In the genomic region with DNA sequence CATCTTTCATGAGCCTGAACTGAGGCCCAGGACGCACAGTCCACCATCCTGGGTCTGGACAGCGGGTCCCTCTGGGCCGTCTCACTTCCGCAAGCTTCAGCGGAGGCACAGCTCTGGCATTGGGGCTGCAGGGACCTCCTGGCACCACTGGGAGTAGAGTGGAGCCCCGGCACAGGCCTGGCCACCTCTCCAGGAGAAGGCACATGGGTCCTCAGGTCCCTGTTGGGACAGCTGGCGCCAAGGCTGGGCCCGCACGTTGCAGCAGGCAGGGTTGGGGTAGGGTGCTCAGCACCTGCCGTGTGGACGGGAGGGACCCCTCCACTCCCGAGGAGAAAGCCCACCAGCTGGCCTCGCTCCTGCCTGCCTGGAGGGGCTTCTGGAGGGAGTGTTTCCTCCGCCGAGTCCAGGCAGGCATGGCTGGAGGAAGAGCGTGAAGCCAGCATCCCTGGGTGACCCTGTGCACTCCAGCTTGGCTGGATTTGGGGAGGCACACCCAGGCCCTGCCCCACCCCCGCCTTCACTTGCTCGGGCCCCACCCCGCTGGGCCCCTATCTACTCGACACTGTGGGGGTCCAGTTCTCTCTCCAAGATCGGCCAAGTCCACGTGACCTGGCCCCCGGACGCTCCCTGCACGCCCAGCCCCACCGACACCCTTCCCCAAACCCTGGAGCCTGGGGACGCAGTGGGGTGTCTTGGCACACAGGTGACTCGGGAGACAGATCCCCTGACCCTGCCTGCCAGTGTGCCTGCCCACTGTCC, we compare ENCODE assay signal across 13 cellular contexts. TPM values are rescaled to one million over a fixed set of nuclear protein-coding genes. Genes with fewer than 3 reads are reported as not detected.
DNase-seq lines count a peak whose midpoint lies in the region; ATAC-seq and TF ChIP-seq lines count a peak whose summit lies in the region.
"Had no signal": no experiment of that assay in that cellular context is flagged by ENCODE, and none has a peak within 500 bp of the region (broad histone marks: within the 10 kb centered on the region; RNA-seq: fewer than 3 reads in every experiment).

No MANE protein-coding gene starts in this region.

- no peak for ATAC-seq in HG02938 (IDR thresholded peaks at IDR 0.05; ENCODE audit: unreplicated experiment)

- H3K9me3 ChIP-seq in mammary epithelial cell (replicated peaks; ENCODE audit: insufficient read depth, low read length) (no peaks in the 10 kb centered on the region), breast epithelium (no peaks in the 10 kb centered on the region), esophagus squamous epithelium (no peaks in the 10 kb centered on the region), transverse colon (no peaks in the 10 kb centered on the region)

- TF ChIP-seq POLR2A in breast epithelium (IDR thresholded peaks at IDR 0.05) = no peak
- TF ChIP-seq POLR2A in esophagus squamous epithelium (IDR thresholded peaks at IDR 0.05) = no peak
- TF ChIP-seq POLR2A in transverse colon (IDR thresholded peaks at IDR 0.05) = no peak

- H3K36me3 ChIP-seq in mammary epithelial cell (ENCODE audit: insufficient read depth, low read length) = no peaks in the 10 kb centered on the region
- H3K36me3 ChIP-seq in breast epithelium = no peaks in the 10 kb centered on the region
- H3K36me3 ChIP-seq in esophagus squamous epithelium = no peaks in the 10 kb centered on the region
- H3K36me3 ChIP-seq in transverse colon = no peaks in the 10 kb centered on the region

- no peak overlapping the region for H3K27ac ChIP-seq in mammary epithelial cell (ENCODE audit: insufficient read depth, low read depth, low read length)
- peak overlapping the region in 1 of 2 donors; percentile 71 for H3K27ac ChIP-seq in breast epithelium
- peak overlapping the region; percentile 75 for H3K27ac ChIP-seq in RWPE1
- peak overlapping the region; percentile 17 to 78 (median 45) for H3K27ac ChIP-seq in esophagus squamous epithelium
- peak overlapping the region in 3 of 4 donors; percentile 5 to 22 (median 13) for H3K27ac ChIP-seq in transverse colon
- H3K27ac ChIP-seq: 22Rv1 had no signal

- H3K9ac ChIP-seq in mammary epithelial cell (ENCODE audit: insufficient read depth, low read length) = no peak overlapping the region

- H3K4me3 ChIP-seq in mammary epithelial cell (replicated peaks in 1 of 3; ENCODE audit: insufficient read depth in 1 of 3, low read depth in 2 of 3, low read length in 3 of 3) = no peak overlapping the region
- no peak overlapping the region for H3K4me3 ChIP-seq in breast epithelium
- H3K4me3 ChIP-seq in esophagus squamous epithelium = no peak overlapping the region
- no peak overlapping the region for H3K4me3 ChIP-seq in transverse colon

- peak overlapping the region; percentile 9 for H2AFZ ChIP-seq in mammary epithelial cell (ENCODE audit: low read depth, low read length)

- CTCF ChIA-PET in mammary epithelial cell (lab: Charles Lee; ENCODE audit: low non-redundant PET) = no interaction called here
- CTCF ChIA-PET in RWPE1 (lab: Yijun Ruan, JAX) = no interaction called here

- POLR2A ChIA-PET in RWPE1 (lab: Yijun Ruan, JAX; ENCODE audit: low non-redundant PET) = no interaction called here

- whole genome bisulfite sequencing in mammary epithelial cell (ENCODE audit: low coverage, missing lambda C conversion rate) = 92% methylated on average over 6 of the region's 28 CpGs
- WGBS in esophagus squamous epithelium, 2 donors = 50% methylated on average over 4 of the region's 28 CpGs; no CpG with 5 or more reads in 1 of the 2 donors
- 71% methylated on average over 19 of the region's 28 CpGs; no CpG with 5 or more reads in 1 of the 2 donors for WGBS in transverse colon (ENCODE audit: low coverage in 1 of 2), 2 donors

- TF ChIP-seq EP300 in transverse colon (IDR thresholded peaks at IDR 0.05; ENCODE audit: low read depth) = no peak

- DNase-seq in mammary epithelial cell = no peak
- no peak for DNase-seq in breast epithelium (ENCODE audit: low spot score in 2 of 2)
- no peak for DNase-seq in RWPE1 (ENCODE audit: low spot score)
- no peak for DNase-seq in esophagus squamous epithelium (lab: John Stamatoyannopoulos, UW)
- no peak for DNase-seq in transverse colon
- no peak for DNase-seq in kidney glomerular epithelial cell (lab: John Stamatoyannopoulos, UW)
- DNase-seq in NCI-H748 treated with DMSO at 0.1 percent for 48 hours (lab: John Stamatoyannopoulos, UW) = no peak
- DNase-seq: DMS 273 treated with DMSO at 0.1 percent for 48 hours, NCI-H187 treated with DMSO at 0.1 percent for 48 hours, NCI-H526 treated with DMSO at 0.1 percent for 48 hours, RPMI8226 had no signal

- no TSS peak for BruUV-seq in mammary epithelial cell (replicated peaks; lab: Mats Ljungman, UMichigan)

- intact Hi-C loops in mammary epithelial cell (cut with micrococcal nuclease) (no loop called here), breast epithelium (cut with DNase I; ENCODE audit: low total_unique reads) (no loop called here), esophagus squamous epithelium (cut with DNase I) (no loop called here), transverse colon (cut with DNase I; ENCODE audit: low total_unique reads) (no loop called here)

- TF ChIP-seq CTCF in mammary epithelial cell (conservative IDR thresholded peaks at IDR 0.05 in 1 of 2, IDR thresholded peaks at IDR 0.05 in 1 of 2; ENCODE audit: extremely low read depth in 1 of 2, insufficient read depth in 1 of 2, low read depth in 1 of 2, low read length in 2 of 2) = no peak
- no peak for TF ChIP-seq CTCF in breast epithelium (IDR thresholded peaks at IDR 0.05)
- no peak for TF ChIP-seq CTCF in RWPE1 (conservative IDR thresholded peaks at IDR 0.05; ENCODE audit: low read depth)
- no peak for TF ChIP-seq CTCF in esophagus squamous epithelium (IDR thresholded peaks at IDR 0.05)
- no peak for TF ChIP-seq CTCF in transverse colon (IDR thresholded peaks at IDR 0.05)

- no peaks in the 10 kb centered on the region for H4K20me1 ChIP-seq in mammary epithelial cell (ENCODE audit: insufficient read depth, low read length)

- H3K27me3 ChIP-seq in mammary epithelial cell (ENCODE audit: insufficient read depth, low read length) (peaks cover 5% of the 10 kb centered on the region), breast epithelium (no peaks in the 10 kb centered on the region), esophagus squamous epithelium (peaks cover 0 to 25% (median 0%) of the 10 kb centered on the region in 4 donors), transverse colon (peaks cover 5% of the 10 kb centered on the region)

- H3K4me2 ChIP-seq in mammary epithelial cell (ENCODE audit: insufficient read depth, low read depth, low read length) = peak overlapping the region; percentile 23

- in situ Hi-C loops in mammary epithelial cell (cut with MboI; ENCODE audit: low sequenced_read_pairs in 2 of 2) = no loop called here
- in situ Hi-C loops in transverse colon (cut with MboI; ENCODE audit: low pct_ligation_motif_present in 1 of 4, low pct_unique_long_range_greater_than_20kb in 1 of 4, low sequenced_read_pairs in 3 of 4) = no loop called here

- dilution Hi-C loops in mammary epithelial cell (cut with HindIII; ENCODE audit: low sequenced_read_pairs) = no loop called here

- no peaks in the 10 kb centered on the region for H3K79me2 ChIP-seq in mammary epithelial cell (ENCODE audit: insufficient read depth, low read length)

- H3K4me1 ChIP-seq in mammary epithelial cell (ENCODE audit: insufficient read depth, low read length) (peaks cover 13% of the 10 kb centered on the region), breast epithelium (peaks cover 0 to 3% of the 10 kb centered on the region in 2 donors), esophagus squamous epithelium (peaks cover 12 to 44% (median 14%) of the 10 kb centered on the region in 3 donors), transverse colon (peaks cover 7 to 18% (median 9%) of the 10 kb centered on the region in 4 donors)

RNA-seq across cellular contexts. Expression of a gene that starts 6.6 kb away (rescaled TPM):
- 1 to 10 TPM; 2.5 to 9.6 TPM for total RNA-seq in mammary epithelial cell
- polyA plus RNA-seq in mammary epithelial cell = 4.7 TPM
- polyA minus RNA-seq in mammary epithelial cell = 1.1 TPM
- total RNA-seq in breast epithelium = 100 to 1,000 TPM in 1 of 3 donors, 10 to 100 TPM in 2; 41.6 to 102 (median 54.1) TPM
- total RNA-seq in esophagus squamous epithelium = 100 to 1,000 TPM in 1 of 4 donors, 10 to 100 TPM in 3; 80.3 to 137 (median 87.7) TPM
- total RNA-seq in transverse colon = 100 to 1,000 TPM in 2 of 4 donors, 10 to 100 TPM in 2; 46.8 to 325 (median 112) TPM

Comparison
In these comparisons a context has a peak if more than half of its experiments do, and no peak if none do; other contexts are left out.
1. RNA of a gene that starts 6.6 kb away (total RNA-seq): 46.8 to 325 TPM in transverse colon, 80.3 to 137 TPM in esophagus squamous epithelium and 41.6 to 102 TPM in breast epithelium; 2.5 to 9.6 TPM in mammary epithelial cell; every median in the first group is over 4 times any median in the second.